ENCODE assay signal across 19 cellular contexts in the genomic region with DNA sequence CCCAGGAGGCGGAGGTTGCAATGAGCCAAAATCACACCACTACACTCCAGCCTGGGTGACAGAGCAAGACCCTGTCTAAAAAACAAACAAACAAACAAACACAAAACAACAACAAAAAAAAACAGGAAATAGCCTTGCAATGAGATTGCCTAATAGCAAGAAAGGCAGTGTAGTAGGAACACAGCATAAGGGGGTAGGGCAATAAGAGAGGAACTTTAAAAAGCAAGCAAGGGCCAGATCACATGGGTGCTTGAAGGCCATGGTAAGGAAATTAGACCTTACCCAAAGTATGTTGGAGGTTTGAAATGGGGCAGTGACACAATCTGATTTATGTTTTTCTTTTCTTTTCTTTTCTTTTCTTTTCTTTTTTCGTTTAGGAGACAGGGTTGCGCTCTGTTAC. TPM values are rescaled to one million over a fixed set of nuclear protein-coding genes. Genes with fewer than 3 reads are reported as not detected.
"Had no signal": no experiment of that assay in that cellular context is flagged by ENCODE, and none has a peak within 500 bp of the region (broad histone marks: within the 10 kb centered on the region; RNA-seq: fewer than 3 reads in every experiment).

No MANE protein-coding gene starts in this region.

- H3K4me3 ChIP-seq: adrenal gland, esophagus muscularis mucosa, ovary, tibial artery, vagina had no signal

- DNase-seq: activated CD4-positive, alpha-beta memory T cell treated with anti-CD3 and anti-CD28 coated beads, Interleukin-2, amount 10 ng/mL, durations not matched to agents 7 days and 5 days; activated CD4-positive, alpha-beta T cell treated with anti-CD3 and anti-CD28 coated beads for 4 hours; activated effector memory CD4-positive, alpha-beta T cell treated with anti-CD3 and anti-CD28 coated beads, Interleukin-2, amount 50 U/mL, for 16 hours; activated T-cell treated with anti-CD3 and anti-CD28 coated beads, Interleukin-2, amount 50 U/mL, for 4 hours; hippocampal formation; ovary; stimulated activated CD4-positive, alpha-beta T cell treated with anti-CD3 and anti-CD28 coated beads, Interleukin-15, amount 100 ng/mL, for 24 hours; stimulated activated CD4-positive, alpha-beta T cell treated with anti-CD3 and anti-CD28 coated beads, Interleukin-4, amount 100 ng/mL, for 24 hours; stimulated activated naive CD4-positive, alpha-beta T cell; T-helper 2 cell; tibial artery had no signal

- H3K4me1 Mint-ChIP-seq: activated CD4-positive, alpha-beta memory T cell treated with anti-CD3 and anti-CD28 coated beads, Interleukin-2, amount 10 ng/mL, durations not matched to agents 7 days and 5 days; activated naive CD4-positive, alpha-beta T cell treated with anti-CD3 and anti-CD28 coated beads, Interleukin-2, amount 50 U/mL, for 24 hours had no signal

- H3K9me3 Mint-ChIP-seq: activated CD4-positive, alpha-beta memory T cell treated with anti-CD3 and anti-CD28 coated beads, Interleukin-2, amount 10 ng/mL, durations not matched to agents 7 days and 5 days; activated naive CD4-positive, alpha-beta T cell treated with anti-CD3 and anti-CD28 coated beads, Interleukin-2, amount 50 U/mL, for 24 hours; activated T-cell treated with anti-CD3 and anti-CD28 coated beads, Interleukin-2, amount 50 U/mL, for 4 hours; WTC11 had no signal

- H3K4me3 Mint-ChIP-seq: activated CD4-positive, alpha-beta memory T cell treated with anti-CD3 and anti-CD28 coated beads, Interleukin-2, amount 10 ng/mL, durations not matched to agents 7 days and 5 days; activated naive CD4-positive, alpha-beta T cell treated with anti-CD3 and anti-CD28 coated beads, Interleukin-2, amount 50 U/mL, for 24 hours; activated T-cell treated with anti-CD3 and anti-CD28 coated beads, Interleukin-2, amount 50 U/mL, for 4 hours; WTC11 had no signal

- H3K27me3 ChIP-seq: adrenal gland, esophagus muscularis mucosa, ovary, tibial artery, vagina had no signal

- H3K36me3 Mint-ChIP-seq: activated naive CD4-positive, alpha-beta T cell treated with anti-CD3 and anti-CD28 coated beads, Interleukin-2, amount 50 U/mL, for 24 hours; WTC11 had no signal

- FAIRE-seq: colon, keratinocyte, TTC549 had no signal

- H3K36me3 ChIP-seq: adrenal gland, esophagus muscularis mucosa, ovary, vagina had no signal

- H3K9me3 ChIP-seq: adrenal gland, esophagus muscularis mucosa, ovary, tibial artery, vagina had no signal

- H3K4me1 ChIP-seq: esophagus muscularis mucosa, tibial artery, vagina had no signal

- ATAC-seq: activated T-cell treated with anti-CD3 and anti-CD28 coated beads, Interleukin-2, amount 50 U/mL, for 4 hours; WTC11 had no signal

- H3K27ac Mint-ChIP-seq: activated CD4-positive, alpha-beta memory T cell treated with anti-CD3 and anti-CD28 coated beads, Interleukin-2, amount 10 ng/mL, durations not matched to agents 7 days and 5 days; activated naive CD4-positive, alpha-beta T cell treated with anti-CD3 and anti-CD28 coated beads, Interleukin-2, amount 50 U/mL, for 24 hours; WTC11 had no signal

- H3K27ac ChIP-seq: esophagus muscularis mucosa, ovary, tibial artery, vagina had no signal

RNA-seq across cellular contexts. Expression of a gene that starts 52.9 kb away (rescaled TPM):
- total RNA-seq: activated CD4-positive, alpha-beta memory T cell treated with anti-CD3 and anti-CD28 coated beads, Interleukin-2, amount 10 ng/mL, durations not matched to agents 7 days and 5 days had no signal
